15 cellular contexts compared by ENCODE assay signal in the genomic region with DNA sequence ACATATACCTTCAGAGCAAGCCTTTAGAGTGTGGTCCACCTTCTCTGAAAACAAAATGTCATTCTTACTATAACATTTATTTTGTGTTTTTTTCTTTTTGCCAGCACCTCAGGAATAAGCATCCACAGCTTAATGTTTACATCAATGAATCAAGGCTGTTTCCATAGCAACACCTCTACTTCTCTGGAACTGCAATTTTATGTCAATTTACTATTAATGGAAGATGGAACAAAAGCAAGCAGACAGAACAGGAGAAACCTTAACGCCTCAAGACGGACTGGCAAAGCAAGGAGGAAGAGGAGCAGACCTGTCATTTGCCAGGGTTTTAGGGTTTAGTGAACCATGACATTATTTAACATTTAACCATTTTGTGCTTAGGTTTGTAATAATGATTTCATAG.
A peak's percentile ranks its signal among the peaks of the same experiment; 100 is the strongest.
DNase-seq lines count a peak whose midpoint lies in the region; ATAC-seq, FAIRE-seq and TF ChIP-seq lines count a peak whose summit lies in the region.
"Had no signal": no experiment of that assay in that cellular context is flagged by ENCODE, and none has a peak within 500 bp of the region (broad histone marks: within the 10 kb centered on the region; RNA-seq: fewer than 3 reads in every experiment).

No MANE protein-coding gene starts in this region.

- in situ Hi-C loops in HepG2 (cut with HindIII; ENCODE audit: extremely low pct_ligation_motif_present, low pct_unique_long_range_greater_than_20kb): no loop called here

- no peaks in the 10 kb centered on the region for H3K79me2 ChIP-seq in HepG2 (ENCODE audit: insufficient read depth, low read length)

- no peak overlapping the region for H3K4me2 ChIP-seq in HepG2 (ENCODE audit: low read depth, low read length)
- H3K4me2 ChIP-seq: A549, GM23338 had no signal

- no peak overlapping the region for H2AFZ ChIP-seq in HepG2 (ENCODE audit: low read length)

- TF ChIP-seq RAD21 in HepG2 (CRISPR knock-in tag; IDR thresholded peaks at IDR 0.05): no peak

- TF ChIP-seq EP300 in HepG2 (IDR thresholded peaks at IDR 0.05; ENCODE audit: low read depth in 2 of 2, low read length in 2 of 2) (no peak), HepG2 (CRISPR knock-in tag; IDR thresholded peaks at IDR 0.05; ENCODE audit: borderline replicate concordance) (no peak)

- POLR2A ChIA-PET in HepG2 (lab: Yijun Ruan, JAX): no interaction called here

- no peak for TF ChIP-seq POLR2A in HepG2 (IDR thresholded peaks at IDR 0.05; ENCODE audit: insufficient read depth in 1 of 2, low read depth in 2 of 2, low read length in 2 of 2)
- TF ChIP-seq POLR2A in right lobe of liver (IDR thresholded peaks at IDR 0.05): no peak

- no peak for FAIRE-seq in HepG2 (lab: Jason Lieb, UNC)
- FAIRE-seq: A549, GM18507, HTR-8/SVneo had no signal

- no peak overlapping the region for H3K9ac ChIP-seq in HepG2 (ENCODE audit: insufficient read depth, low read depth, low read length)

- CTCF ChIA-PET in HepG2 (lab: Yijun Ruan, JAX; ENCODE audit: low intra/inter-chr PET ratio, low total read pairs): no interaction called here

- H3K27ac ChIP-seq in HepG2 (ENCODE audit: extremely low read length, insufficient read depth, low read length) (no peak overlapping the region), right lobe of liver (no peak overlapping the region), caudate nucleus (ENCODE audit: low read depth, low read length) (peak overlapping the region; percentile 54)
- H3K27ac ChIP-seq: A549, C4-2B had no signal

- intact Hi-C loops in HepG2 (cut with micrococcal nuclease; ENCODE audit: unreplicated experiment) (no loop called here), right lobe of liver (cut with DNase I) (no loop called here)

- H3K4me3 ChIP-seq in HepG2 (replicated peaks in 1 of 3; ENCODE audit: insufficient read depth in 1 of 3, low read depth in 2 of 3, low read length in 3 of 3) (no peak overlapping the region), right lobe of liver (no peak overlapping the region)
- H3K4me3 ChIP-seq: A549, GM23338 had no signal

- TF ChIP-seq CTCF in HepG2 (CRISPR knock-in tag; IDR thresholded peaks at IDR 0.05) (no peak), right lobe of liver (IDR thresholded peaks at IDR 0.05) (no peak)

- 9% methylated on average over 2 of the region's 2 CpGs for WGBS in HepG2 (ENCODE audit: low lambda C conversion rate)
- 42% methylated on average over 2 of the region's 2 CpGs for WGBS in right lobe of liver (ENCODE audit: insufficient coverage, low coverage, low lambda C conversion rate, missing lambda C conversion rate)

- no peaks in the 10 kb centered on the region for H4K20me1 ChIP-seq in HepG2 (ENCODE audit: insufficient read depth, low read length)

- H3K4me1 ChIP-seq in HepG2 (ENCODE audit: insufficient read depth, low read length): no peaks in the 10 kb centered on the region
- H3K4me1 ChIP-seq in right lobe of liver: no peaks in the 10 kb centered on the region
- H3K4me1 ChIP-seq: BE2C had no signal

- 0 out of 5 replicates have a peak, but pooled peaks cover 0 to 3% of the 10 kb centered on the region in 2 experiments for H3K27me3 ChIP-seq in HepG2 (ENCODE audit: control insufficient read depth in 1 of 2, insufficient read depth in 2 of 2, low read length in 2 of 2)
- H3K27me3 ChIP-seq in right lobe of liver: no peaks in the 10 kb centered on the region
- H3K27me3 ChIP-seq: BE2C had no signal

- no peaks in the 10 kb centered on the region for H3K36me3 ChIP-seq in HepG2 (replicated peaks in 1 of 2; ENCODE audit: control insufficient read depth in 1 of 2, insufficient read depth in 2 of 2, low read length in 2 of 2)
- H3K36me3 ChIP-seq in right lobe of liver: no peaks in the 10 kb centered on the region
- H3K36me3 ChIP-seq: BE2C had no signal

- no TSS peak for BruUV-seq in HepG2 (replicated peaks; lab: Mats Ljungman, UMichigan)

- H3K9me3 ChIP-seq in HepG2 (ENCODE audit: low read length) (no peaks in the 10 kb centered on the region), right lobe of liver (no peaks in the 10 kb centered on the region)
- H3K9me3 ChIP-seq: A549, BE2C had no signal

- DNase-seq in HepG2 (ENCODE audit: low spot score) (no peak), right lobe of liver (no peak), NCI-H69 (lab: John Stamatoyannopoulos, UW) (peak; percentile 24), caudate nucleus (lab: John Stamatoyannopoulos, UW) (peak in 2 of 61 donors; percentile 9 to 32), SK-N-DZ (ENCODE audit: low spot score) (no peak)
- DNase-seq: BE2C; CD4-positive, alpha-beta memory T cell; H7 had no signal

- ATAC-seq in HepG2: no peak
- no peak for ATAC-seq in right lobe of liver
- ATAC-seq in GM18502 (IDR thresholded peaks at IDR 0.05; ENCODE audit: poor library complexity, unreplicated experiment): no peak
- no peak for ATAC-seq in HG02981 (IDR thresholded peaks at IDR 0.05; ENCODE audit: unreplicated experiment)
- ATAC-seq: A549, GM23338 had no signal

TF ChIP-seq in HepG2, 621 proteins besides CTCF, POLR2A, EP300 and RAD21:
- TF ChIP-seq RFX1 (IDR thresholded peaks at IDR 0.05) (peak; percentile 24; the same call in 1 of the 2 replicates), KDM5B (CRISPR knock-in tag; IDR thresholded peaks at IDR 0.05; ENCODE audit: borderline replicate concordance) (no peak)
